In genomic region chr12:25195056-25195971, GRCh38 we compare ENCODE assay signal across 8 cellular contexts. TPM values are rescaled to one million over a fixed set of nuclear protein-coding genes. Genes with fewer than 3 reads are reported as not detected.
DNase-seq lines count a peak whose midpoint lies in the region; ATAC-seq and TF ChIP-seq lines count a peak whose summit lies in the region.

Gene DNAI7 (minus strand): TSS chr12:25195160. CDS start chr12:25195078, 82 bp downstream.
Gene ETFRF1 (plus strand): TSS chr12:25195237. CDS start chr12:25203957, 8,720 bp downstream.

- no peaks in the 10 kb centered on the region for H3K27me3 ChIP-seq in H9 (ENCODE audit: insufficient read depth, low read length)

- 0 out of 2 replicates have a peak, but pooled peaks cover 7% of the 10 kb centered on the region for H3K4me1 ChIP-seq in ES-I3 (ENCODE audit: insufficient read depth, low read length)
- no peaks in the 10 kb centered on the region for H3K4me1 ChIP-seq in H9 (ENCODE audit: insufficient read depth, low read length)

- no peak within 1 kb of the TSS for H2AK5ac ChIP-seq in H9 (ENCODE audit: insufficient read length, low read length)

- H3K56ac ChIP-seq in H9 (ENCODE audit: insufficient read length, low read depth, low read length): no peak within 1 kb of the TSS

- peak within 1 kb of the TSS; percentile 97 to 98 for H3K4me3 Mint-ChIP-seq in H9
- peak within 1 kb of the TSS; percentile 99 for H3K4me3 Mint-ChIP-seq in natural killer cell treated with Interleukin-12 subunit alpha and Interleukin-12 subunit beta and Interleukin-15 and Interleukin-18, amount 100 ng/mL, for 72 hours

- peak within 1 kb of the TSS; percentile 99 to 100 (median 99) for H3K27ac Mint-ChIP-seq in H9
- H3K27ac Mint-ChIP-seq in natural killer cell treated with Interleukin-12 subunit alpha and Interleukin-12 subunit beta and Interleukin-15 and Interleukin-18, amount 100 ng/mL, for 72 hours: peak within 1 kb of the TSS; percentile 96 to 99

- H3K9me3 ChIP-seq in ES-I3 (ENCODE audit: control insufficient read depth, insufficient read depth, low read length) (no peaks in the 10 kb centered on the region), H9 (ENCODE audit: control insufficient read depth, low read depth, low read length) (no peaks in the 10 kb centered on the region)

- peak within 1 kb of the TSS; percentile 99; the same call in 1 of the 2 replicates for H3K14ac ChIP-seq in H9 (ENCODE audit: insufficient read depth, low read length)

- peak; percentile 99 to 100 for ATAC-seq in natural killer cell treated with Interleukin-12 subunit alpha and Interleukin-12 subunit beta and Interleukin-15 and Interleukin-18, amount 100 ng/mL, for 72 hours

- H3K36me3 ChIP-seq in ES-I3 (ENCODE audit: insufficient read depth, low read length): no peaks in the 10 kb centered on the region

- no peaks in the 10 kb centered on the region; a peak in 1 of 5 replicates for H3K9me3 Mint-ChIP-seq in H9
- H3K9me3 Mint-ChIP-seq in natural killer cell treated with Interleukin-12 subunit alpha and Interleukin-12 subunit beta and Interleukin-15 and Interleukin-18, amount 100 ng/mL, for 72 hours: no peaks in the 10 kb centered on the region

- peak within 1 kb of the TSS; percentile 96 for H3K9ac ChIP-seq in ES-I3 (ENCODE audit: low read depth, low read length)
- peak within 1 kb of the TSS; percentile 97 for H3K9ac ChIP-seq in H9 (ENCODE audit: extremely low read depth, insufficient read length, low read length)

- no peak within 1 kb of the TSS; the same call in 1 of the 2 replicates for H3K4ac ChIP-seq in H9 (ENCODE audit: low read depth, low read length)

- H4K91ac ChIP-seq in H9 (ENCODE audit: insufficient read length, low read depth, low read length): no peak within 1 kb of the TSS

- no peak within 1 kb of the TSS for H2BK20ac ChIP-seq in H9 (ENCODE audit: low read depth, low read length, poor library complexity, severe bottlenecking)

- H2BK120ac ChIP-seq in H9 (ENCODE audit: low read depth, low read length, poor library complexity, severe bottlenecking): peak within 1 kb of the TSS; percentile 9

- no peak within 1 kb of the TSS for H4K5ac ChIP-seq in H9 (ENCODE audit: insufficient read length, low read depth, low read length)

- DNase-seq in H9: peak; percentile 100
- DNase-seq in M059J (ENCODE audit: low read depth): peak; percentile 95
- DNase-seq in activated effector memory CD4-positive, alpha-beta T cell treated with anti-CD3 and anti-CD28 coated beads, Interleukin-2, amount 50 U/mL, for 16 hours: peak; percentile 97
- DNase-seq in fibroblast of the aortic adventitia (ENCODE audit: low read depth): peak; percentile 90
- DNase-seq in natural killer cell treated with Interleukin-12 subunit alpha and Interleukin-12 subunit beta and Interleukin-15 and Interleukin-18, amount 100 ng/mL, for 72 hours (ENCODE audit: low spot score): peak; percentile 97
- DNase-seq in stimulated activated naive CD4-positive, alpha-beta T cell treated with Interleukin-2 at 50 U/mL for 16 hours (lab: John Stamatoyannopoulos, UW): peak; percentile 94

- H3K4me1 Mint-ChIP-seq in H9: peaks cover 12 to 18% of the 10 kb centered on the region in 2 experiments; a peak in 3 of 4 replicates
- H3K4me1 Mint-ChIP-seq in natural killer cell treated with Interleukin-12 subunit alpha and Interleukin-12 subunit beta and Interleukin-15 and Interleukin-18, amount 100 ng/mL, for 72 hours (ENCODE audit: low read depth in 2 of 2): peaks cover 17 to 21% of the 10 kb centered on the region in 2 donors

- H3K4me2 ChIP-seq in H9 (ENCODE audit: insufficient read depth, insufficient read length, low read length): peak within 1 kb of the TSS; percentile 99

- peak; percentile 17; the same call in 1 of the 3 replicates for TF ChIP-seq CTCF in H9 (conservative IDR thresholded peaks at IDR 0.05)
- TF ChIP-seq CTCF in fibroblast of the aortic adventitia (IDR thresholded peaks at IDR 0.05; ENCODE audit: insufficient read depth, low read length): peak; percentile 5

- peak; percentile 80 for TF ChIP-seq POLR2A in Raji (IDR thresholded peaks at IDR 0.05; ENCODE audit: insufficient read depth, low read depth, low read length)

- H3K23ac ChIP-seq in H9 (ENCODE audit: insufficient read length, low read depth, low read length): no peak within 1 kb of the TSS

- H3T11ph ChIP-seq in H9 (ENCODE audit: low read length): no peak within 1 kb of the TSS

- H3K4me3 ChIP-seq in fibroblast of the aortic adventitia (ENCODE audit: low read depth, low read length): peak within 1 kb of the TSS; percentile 89

- no peaks in the 10 kb centered on the region for H3K79me2 ChIP-seq in H9 (ENCODE audit: insufficient read depth, low read length)

- no peak within 1 kb of the TSS for H2BK12ac ChIP-seq in H9 (ENCODE audit: insufficient read length, low read depth, low read length)

- H2BK5ac ChIP-seq in H9 (ENCODE audit: insufficient read length, low read length): no peak within 1 kb of the TSS

- no peaks in the 10 kb centered on the region for H3K27me3 Mint-ChIP-seq in H9 (ENCODE audit: low read depth)
- no peaks in the 10 kb centered on the region for H3K27me3 Mint-ChIP-seq in natural killer cell treated with Interleukin-12 subunit alpha and Interleukin-12 subunit beta and Interleukin-15 and Interleukin-18, amount 100 ng/mL, for 72 hours

- H3K23me2 ChIP-seq in H9 (ENCODE audit: insufficient read length, low read depth, low read length, poor library complexity, severe bottlenecking): peaks cover 9% of the 10 kb centered on the region

- no peaks in the 10 kb centered on the region for H3K79me1 ChIP-seq in H9 (ENCODE audit: insufficient read depth, low read depth, low read length, poor library complexity, severe bottlenecking)

- H3K18ac ChIP-seq in H9 (ENCODE audit: insufficient read length, low read depth, low read length): peak within 1 kb of the TSS; percentile 100

- WGBS in H9 (ENCODE audit: extremely low coverage, insufficient read length, low lambda C conversion rate): no CpG with 5 or more reads among the region's 54 CpGs

- H3K27ac ChIP-seq in H9 (ENCODE audit: insufficient read length, low read depth, low read length): peak within 1 kb of the TSS; percentile 21

- no peaks in the 10 kb centered on the region for H3K36me3 Mint-ChIP-seq in H9 (ENCODE audit: insufficient read depth in 1 of 3, low read depth in 3 of 3)
- H3K36me3 Mint-ChIP-seq in natural killer cell treated with Interleukin-12 subunit alpha and Interleukin-12 subunit beta and Interleukin-15 and Interleukin-18, amount 100 ng/mL, for 72 hours: no peaks in the 10 kb centered on the region

- no peak within 1 kb of the TSS for H4K8ac ChIP-seq in H9 (replicated peaks; ENCODE audit: insufficient read length, low read depth, low read length)

- H4K20me1 ChIP-seq in H9 (ENCODE audit: control insufficient read depth, insufficient read depth, insufficient read length): no peaks in the 10 kb centered on the region

- H2BK15ac ChIP-seq in H9 (ENCODE audit: low read depth, low read length): no peak within 1 kb of the TSS

- H2AFZ ChIP-seq in H9 (ENCODE audit: low read length): peak within 1 kb of the TSS; percentile 100

RNA-seq across cellular contexts. Expression of gene DNAI7, which starts in this region (rescaled TPM):
- total RNA-seq in H9 (2021) (not detected in 2 replicates), fibroblast of the aortic adventitia (ENCODE audit: low replicate concordance) (0.18 and 4.2 TPM in 2 replicates)
- total RNA-seq in M059J (2014; rRNA removed; shearing (Covaris generic)): 0.39 and 0.59 TPM in 2 replicates
- total RNA-seq in natural killer cell treated with Interleukin-12 subunit alpha and Interleukin-12 subunit beta and Interleukin-15 and Interleukin-18, amount 100 ng/mL, for 72 hours: under 1 TPM in 1 of 2 donors, not detected in 1; 0.17 TPM

RNA-seq across cellular contexts. Expression of gene ETFRF1, which starts in this region (rescaled TPM):
- total RNA-seq in H9 (2021): 7.6 and 8.7 TPM in 2 replicates
- 49.3 and 50.8 TPM in 2 replicates for total RNA-seq in M059J (2014; rRNA removed; shearing (Covaris generic))
- 20.6 and 41.7 TPM in 2 replicates for total RNA-seq in fibroblast of the aortic adventitia (ENCODE audit: low replicate concordance)
- 10 to 100 TPM in 1 of 2 donors, 1 to 10 TPM in 1; 6.6 to 10.7 TPM for total RNA-seq in natural killer cell treated with Interleukin-12 subunit alpha and Interleukin-12 subunit beta and Interleukin-15 and Interleukin-18, amount 100 ng/mL, for 72 hours

Comparison
In these comparisons a context has a peak if more than half of its experiments do, and no peak if none do; other contexts are left out.
1. Peak in every context shown above with its lines: DNase-seq, ATAC-seq, H3K4me3 ChIP-seq and H3K27ac ChIP-seq.